1 cellular context compared by ENCODE assay signal in genomic region chr4:25011135-25011866, GRCh38.
TF ChIP-seq lines count a peak whose summit lies in the region.

No MANE protein-coding gene starts in this region.

TF ChIP-seq in HepG2, 621 proteins besides CTCF, POLR2A, EP300 and RAD21:
- TF ChIP-seq MAFK (conservative IDR thresholded peaks at IDR 0.05 in 1 of 2, IDR thresholded peaks at IDR 0.05 in 1 of 2; ENCODE audit: low read length in 2 of 2) (peak; percentile 12 to 19; a peak in 2 of 4 replicates), IRF1 (CRISPR knock-in tag; IDR thresholded peaks at IDR 0.05; ENCODE audit: low read depth) (no peak)
